In the genomic region with DNA sequence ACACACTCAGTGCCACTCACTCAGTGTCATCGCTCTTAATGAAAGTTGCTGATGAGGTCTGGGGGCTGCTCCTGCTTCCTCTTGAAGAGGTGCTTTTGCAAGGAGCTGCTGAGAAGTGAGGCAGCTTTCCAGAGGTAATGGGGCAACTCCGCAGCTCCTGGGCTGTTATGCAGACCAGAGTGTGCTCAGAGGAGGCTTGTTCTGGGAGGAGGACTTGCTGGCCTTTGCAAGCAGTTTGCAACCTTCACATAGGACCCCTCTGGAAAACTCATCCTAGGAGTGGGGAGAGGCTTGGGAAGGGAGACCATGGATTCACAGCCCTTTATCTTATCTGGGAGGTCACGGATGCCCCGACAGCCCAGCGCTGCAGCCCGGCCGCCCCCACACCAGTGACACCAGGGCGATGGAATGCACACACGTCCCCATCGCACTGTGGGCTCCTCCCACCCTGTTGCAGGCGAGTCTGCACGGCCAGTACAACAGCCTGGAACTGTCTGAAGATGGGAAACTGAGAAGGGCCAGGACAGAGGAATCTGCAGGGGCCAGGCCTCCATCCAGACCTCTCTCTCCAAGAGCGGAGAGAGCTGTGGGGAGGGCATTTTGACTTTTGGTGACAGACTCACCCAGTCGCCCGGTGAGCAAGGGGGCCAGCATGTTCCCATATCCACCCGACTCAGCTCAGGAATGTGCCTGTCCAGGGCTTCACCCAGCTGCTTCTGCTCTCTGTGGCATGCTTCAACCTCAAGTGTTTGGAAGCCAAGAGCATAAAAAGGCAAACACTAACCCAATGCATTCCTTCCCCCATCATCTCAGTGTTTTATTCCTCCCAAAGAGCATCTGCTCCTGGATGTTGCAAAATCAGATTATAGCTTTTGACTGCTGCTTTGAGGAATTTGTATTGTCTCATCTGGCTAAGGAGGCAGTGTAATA, we compare ENCODE assay signal across 12 cellular contexts.
DNase-seq lines count a peak whose midpoint lies in the region; ATAC-seq lines count a peak whose summit lies in the region.
"Had no signal": no experiment of that assay in that cellular context is flagged by ENCODE, and none has a peak within 500 bp of the region (broad histone marks: within the 10 kb centered on the region; RNA-seq: fewer than 3 reads in every experiment).

No MANE protein-coding gene starts in this region.

- no peak overlapping the region for H3K4me3 ChIP-seq in trophoblast cell (ENCODE audit: low read depth, low read length)

- H3K79me1 ChIP-seq in trophoblast cell (ENCODE audit: low read length) = peaks cover 11% of the 10 kb centered on the region

- H2BK120ac ChIP-seq in trophoblast cell (ENCODE audit: insufficient read depth, low read length, poor library complexity) = no peak overlapping the region

- H3K9me3 Mint-ChIP-seq in stimulated activated memory B cell treated with anti-CD40 and anti-IgM and Interleukin-4, amounts not matched to agents 10 μg/mL and 1 μg/mL and 100 μg/mL, for 72 hours = peaks cover 7% of the 10 kb centered on the region

- no peaks in the 10 kb centered on the region for H3K27me3 ChIP-seq in trophoblast cell (ENCODE audit: insufficient read depth, low read length)

- H4K8ac ChIP-seq in trophoblast cell (ENCODE audit: low read depth, low read length) = no peak overlapping the region

- H2AFZ ChIP-seq in trophoblast cell (ENCODE audit: insufficient read depth, low read length, poor library complexity) = no peak overlapping the region

- H3K4me3 Mint-ChIP-seq in stimulated activated memory B cell treated with anti-CD40 and anti-IgM and Interleukin-4, amounts not matched to agents 10 μg/mL and 1 μg/mL and 100 μg/mL, for 72 hours = no peak overlapping the region
- H3K4me3 Mint-ChIP-seq: brain, memory B cell had no signal

- H4K91ac ChIP-seq in trophoblast cell (ENCODE audit: low read depth, low read length) = peak overlapping the region; percentile 64

- H2BK5ac ChIP-seq in trophoblast cell (ENCODE audit: low read depth, low read length, poor library complexity) = peak overlapping the region; percentile 18

- H3K9ac ChIP-seq in trophoblast cell (ENCODE audit: low read length) = no peak overlapping the region

- peaks cover 10% of the 10 kb centered on the region for H3K9me3 ChIP-seq in trophoblast cell (ENCODE audit: insufficient read depth, low read depth, low read length)

- DNase-seq in Daoy (ENCODE audit: low read depth) = peak; percentile 78
- DNase-seq in SW480 (ENCODE audit: low spot score) = peak; percentile 50
- peak; percentile 70 for DNase-seq in glomerular visceral epithelial cell (ENCODE audit: extremely low spot score)
- DNase-seq in trophoblast cell = peak; percentile 60 to 74
- no peak for DNase-seq in NCI-H524 (lab: John Stamatoyannopoulos, UW)
- no peak for DNase-seq in NCI-H1105 treated with DMSO at 0.1 percent for 48 hours (lab: John Stamatoyannopoulos, UW)
- DNase-seq: NCI-H345 had no signal

- no peak overlapping the region for H3K23ac ChIP-seq in trophoblast cell (ENCODE audit: low read length)

- no peaks in the 10 kb centered on the region for H3K36me3 ChIP-seq in trophoblast cell (ENCODE audit: control insufficient read depth in 1 of 2, insufficient read depth in 2 of 2, low read length in 2 of 2)

- H4K12ac ChIP-seq in trophoblast cell (ENCODE audit: low read depth, low read length) = no peak overlapping the region

- no peak overlapping the region for H3K4ac ChIP-seq in trophoblast cell (ENCODE audit: low read depth, low read length)

- peaks cover 25 to 32% of the 10 kb centered on the region in 2 experiments for H3K4me1 ChIP-seq in trophoblast cell (ENCODE audit: control insufficient read depth in 1 of 2, insufficient read depth in 2 of 2, low read length in 2 of 2)

- peak overlapping the region; percentile 57 for H3K27ac ChIP-seq in trophoblast cell (ENCODE audit: low read depth, low read length)
- H3K27ac ChIP-seq: HL-60 had no signal

- H3K4me2 ChIP-seq in trophoblast cell (ENCODE audit: low read length) = peak overlapping the region; percentile 15

- peak overlapping the region; percentile 5 for H2AK5ac ChIP-seq in trophoblast cell (ENCODE audit: low read length)

- no peaks in the 10 kb centered on the region for H3K79me2 ChIP-seq in trophoblast cell (ENCODE audit: control insufficient read depth, insufficient read depth, low read length, poor library complexity)

- H3K36me3 Mint-ChIP-seq in stimulated activated memory B cell treated with anti-CD40 and anti-IgM and Interleukin-4, amounts not matched to agents 10 μg/mL and 1 μg/mL and 100 μg/mL, for 72 hours = no peaks in the 10 kb centered on the region
- H3K36me3 Mint-ChIP-seq: brain, memory B cell had no signal

- H3K4me1 Mint-ChIP-seq in stimulated activated memory B cell treated with anti-CD40 and anti-IgM and Interleukin-4, amounts not matched to agents 10 μg/mL and 1 μg/mL and 100 μg/mL, for 72 hours = no peaks in the 10 kb centered on the region
- H3K4me1 Mint-ChIP-seq: memory B cell had no signal

- H3K18ac ChIP-seq in trophoblast cell (ENCODE audit: low read length) = no peak overlapping the region

- H3K27me3 Mint-ChIP-seq in stimulated activated memory B cell treated with anti-CD40 and anti-IgM and Interleukin-4, amounts not matched to agents 10 μg/mL and 1 μg/mL and 100 μg/mL, for 72 hours = peaks cover 58% of the 10 kb centered on the region

- ATAC-seq in GM18907 (IDR thresholded peaks at IDR 0.05; ENCODE audit: unreplicated experiment) = no peak
- ATAC-seq in stimulated activated memory B cell treated with anti-CD40 and anti-IgM and Interleukin-4, amounts not matched to agents 10 μg/mL and 1 μg/mL and 100 μg/mL, for 72 hours = no peak

- peak overlapping the region; percentile 6 for H2BK12ac ChIP-seq in trophoblast cell (ENCODE audit: low read length)

- no CpG with 5 or more reads among the region's 16 CpGs for WGBS in trophoblast cell (ENCODE audit: extremely low coverage, insufficient coverage, insufficient read length)

- H3K14ac ChIP-seq in trophoblast cell (ENCODE audit: low read length) = no peak overlapping the region

- H3K27ac Mint-ChIP-seq in stimulated activated memory B cell treated with anti-CD40 and anti-IgM and Interleukin-4, amounts not matched to agents 10 μg/mL and 1 μg/mL and 100 μg/mL, for 72 hours = no peak overlapping the region
- H3K27ac Mint-ChIP-seq: memory B cell had no signal

Comparison
In these comparisons a context has a peak if more than half of its experiments do, and no peak if none do; other contexts are left out.
1. DNase-seq: peak in Daoy (single experiment), SW480 (single experiment), glomerular visceral epithelial cell (single experiment) and trophoblast cell (2 of 2); none in NCI-H524 (0 of 2) and NCI-H1105 treated with DMSO at 0.1 percent for 48 hours (single experiment).